Comparison of ENCODE assay signal across 1 cellular context in the genomic region with DNA sequence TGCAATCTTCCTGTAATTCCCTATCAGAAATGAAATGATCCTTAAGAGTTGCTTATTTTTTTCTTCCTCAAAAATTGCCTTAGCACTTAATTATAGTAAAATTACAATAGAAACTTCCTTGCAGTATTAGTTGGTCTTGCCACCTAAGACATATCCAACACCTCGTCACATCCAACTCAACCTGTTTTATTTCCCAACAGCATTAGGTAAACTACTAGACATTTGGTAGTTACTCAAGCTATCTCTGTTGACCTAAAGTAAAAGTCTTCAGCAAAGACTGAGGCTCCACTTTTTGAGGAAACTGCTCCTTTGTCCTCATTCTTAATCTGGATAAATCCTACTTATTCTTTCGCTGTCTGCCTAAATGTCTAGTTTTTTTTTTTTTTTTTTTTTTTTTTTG.
TF ChIP-seq lines count a peak whose summit lies in the region.

No MANE protein-coding gene starts in this region.

TF ChIP-seq in A549, 52 proteins besides CTCF, POLR2A, EP300 and RAD21:
- TF ChIP-seq, protein P1, sequence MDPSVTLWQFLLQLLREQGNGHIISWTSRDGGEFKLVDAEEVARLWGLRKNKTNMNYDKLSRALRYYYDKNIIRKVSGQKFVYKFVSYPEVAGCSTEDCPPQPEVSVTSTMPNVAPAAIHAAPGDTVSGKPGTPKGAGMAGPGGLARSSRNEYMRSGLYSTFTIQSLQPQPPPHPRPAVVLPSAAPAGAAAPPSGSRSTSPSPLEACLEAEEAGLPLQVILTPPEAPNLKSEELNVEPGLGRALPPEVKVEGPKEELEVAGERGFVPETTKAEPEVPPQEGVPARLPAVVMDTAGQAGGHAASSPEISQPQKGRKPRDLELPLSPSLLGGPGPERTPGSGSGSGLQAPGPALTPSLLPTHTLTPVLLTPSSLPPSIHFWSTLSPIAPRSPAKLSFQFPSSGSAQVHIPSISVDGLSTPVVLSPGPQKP (IDR thresholded peaks at IDR 0.05; ENCODE audit: low read depth, low read length): no peak
- no peak for TF ChIP-seq GATA3 (IDR thresholded peaks at IDR 0.05; ENCODE audit: borderline replicate concordance)
- no peak for TF ChIP-seq FOXS1 (CRISPR knock-in tag; IDR thresholded peaks at IDR 0.05)
